14 cellular contexts compared by ENCODE assay signal in the genomic region with DNA sequence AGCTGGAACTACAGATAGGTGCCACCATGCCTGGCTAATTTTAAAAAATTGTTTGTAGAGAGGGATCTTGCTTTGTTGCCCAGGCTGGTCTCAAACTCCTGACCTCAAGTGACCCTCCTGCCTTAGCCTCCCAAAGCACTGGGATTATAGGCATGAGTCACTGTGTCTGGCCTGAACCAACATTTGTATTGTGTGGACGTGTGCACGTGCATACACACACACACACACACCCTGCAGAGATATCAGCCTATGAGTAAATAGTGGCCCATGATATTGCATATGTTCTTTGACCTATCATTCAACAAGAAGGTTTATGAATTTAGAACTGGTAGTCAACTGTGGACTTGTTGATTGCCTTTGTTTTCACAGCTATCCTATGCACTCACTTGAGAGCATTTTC.
DNase-seq lines count a peak whose midpoint lies in the region; ATAC-seq and TF ChIP-seq lines count a peak whose summit lies in the region.
"Had no signal": no experiment of that assay in that cellular context is flagged by ENCODE, and none has a peak within 500 bp of the region (broad histone marks: within the 10 kb centered on the region; RNA-seq: fewer than 3 reads in every experiment).

No MANE protein-coding gene starts in this region.

- H3K4me3 ChIP-seq in cardiac fibroblast (replicated peaks in 1 of 2; ENCODE audit: low read depth in 2 of 2, low read length in 2 of 2) = no peak overlapping the region
- H3K4me3 ChIP-seq in mesodermal cell (ENCODE audit: extremely low read depth, insufficient read depth, low read length, poor library complexity, severe bottlenecking) = no peak overlapping the region
- H3K4me3 ChIP-seq in HAP-1 = no peak overlapping the region
- H3K4me3 ChIP-seq: ovary, testis had no signal

- no peak for TF ChIP-seq CTCF in 22Rv1 (IDR thresholded peaks at IDR 0.05)
- TF ChIP-seq CTCF in cardiac fibroblast (IDR thresholded peaks at IDR 0.05; ENCODE audit: low read depth, low read length) = no peak
- TF ChIP-seq CTCF in RWPE1 (conservative IDR thresholded peaks at IDR 0.05; ENCODE audit: low read depth) = no peak

- ATAC-seq in HG02642 (IDR thresholded peaks at IDR 0.05; ENCODE audit: poor library complexity, unreplicated experiment) (no peak), HG02870 (IDR thresholded peaks at IDR 0.05; ENCODE audit: unreplicated experiment) (no peak)

- H3K36me3 ChIP-seq in mesodermal cell (ENCODE audit: control insufficient read depth, insufficient read depth, low read length) = no peaks in the 10 kb centered on the region
- no peaks in the 10 kb centered on the region for H3K36me3 ChIP-seq in HAP-1 (replicated peaks)
- H3K36me3 ChIP-seq: ovary had no signal

- peaks cover 4% of the 10 kb centered on the region for H3K9me3 ChIP-seq in mesodermal cell (ENCODE audit: control insufficient read depth, low read length)
- no peaks in the 10 kb centered on the region for H3K9me3 ChIP-seq in HAP-1
- H3K9me3 ChIP-seq: ovary, SK-N-SH, testis had no signal

- H3K27ac ChIP-seq in 22Rv1 (0 out of 2 replicates have a peak overlapping the region, but pooled peaks have one; percentile 3), mesodermal cell (ENCODE audit: low read depth, low read length, severe bottlenecking) (peak overlapping the region; percentile 80), RWPE1 (no peak overlapping the region)
- H3K27ac ChIP-seq: testis had no signal

- CTCF ChIA-PET in RWPE1 (lab: Yijun Ruan, JAX) = no interaction called here

- in situ Hi-C loops in HAP-1 (cut with MboI; ENCODE audit: low sequenced_read_pairs) = no loop called here

- DNase-seq in HuH-7 (ENCODE audit: low spot score) (peak; percentile 28), cardiac fibroblast (ENCODE audit: low read depth in 2 of 2) (peak; percentile 34 to 55), HAP-1 (ENCODE audit: low spot score in 2 of 2) (no peak), RWPE1 (ENCODE audit: low spot score) (no peak)
- DNase-seq: activated naive CD4-positive, alpha-beta T cell treated with anti-CD3 and anti-CD28 coated beads, Interleukin-2, amount 50 U/mL, for 16 hours; DMS79; stimulated activated CD4-positive, alpha-beta T cell treated with anti-CD3 and anti-CD28 coated beads, Interleukin-15, amount 100 ng/mL, for 24 hours had no signal

- WGBS in mesodermal cell (ENCODE audit: insufficient coverage in 2 of 2), 2 experiments = no CpG with 5 or more reads among the region's 2 CpGs

- peaks cover 30% of the 10 kb centered on the region for H3K4me1 ChIP-seq in mesodermal cell (ENCODE audit: control insufficient read depth, insufficient read depth, low read length, poor library complexity, severe bottlenecking)
- H3K4me1 ChIP-seq in HAP-1 = no peaks in the 10 kb centered on the region

- H3K27me3 ChIP-seq in HAP-1 (ENCODE audit: low read depth) = no peaks in the 10 kb centered on the region
- H3K27me3 ChIP-seq: ovary, testis had no signal

- POLR2A ChIA-PET in RWPE1 (lab: Yijun Ruan, JAX; ENCODE audit: low non-redundant PET) = no interaction called here

Comparison
In these comparisons a context has a peak if more than half of its experiments do, and no peak if none do; other contexts are left out.
1. DNase-seq: peak in HuH-7 (single experiment) and cardiac fibroblast (2 of 2); none in HAP-1 (0 of 2) and RWPE1 (single experiment).